ENCODE assay signal across 18 cellular contexts in the genomic region with DNA sequence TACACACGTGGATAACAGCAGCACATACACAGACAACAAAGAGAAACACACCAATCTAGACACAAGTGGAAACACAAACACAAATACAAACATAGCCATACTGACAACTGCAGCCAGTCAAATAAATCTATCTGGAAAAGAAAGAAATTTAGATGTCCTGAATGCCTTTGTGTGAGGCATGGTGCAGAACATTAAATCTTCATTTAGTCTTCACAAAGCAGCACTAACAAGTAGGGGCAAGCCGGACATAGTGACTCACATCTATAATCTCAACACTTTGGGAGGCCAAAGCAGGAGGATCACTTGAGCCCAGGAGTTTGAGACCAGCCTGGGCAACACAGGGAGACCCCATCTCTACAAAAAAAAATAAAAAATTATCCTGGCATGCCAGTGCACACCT. TPM values are rescaled to one million over a fixed set of nuclear protein-coding genes. Genes with fewer than 3 reads are reported as not detected.
DNase-seq lines count a peak whose midpoint lies in the region; ATAC-seq, FAIRE-seq and TF ChIP-seq lines count a peak whose summit lies in the region.
"Had no signal": no experiment of that assay in that cellular context is flagged by ENCODE, and none has a peak within 500 bp of the region (broad histone marks: within the 10 kb centered on the region; RNA-seq: fewer than 3 reads in every experiment).

No MANE protein-coding gene starts in this region.

- no peak overlapping the region for H3K27ac ChIP-seq in breast epithelium
- H3K27ac ChIP-seq in keratinocyte (ENCODE audit: control insufficient read depth, insufficient read depth, low read length): no peak overlapping the region
- H3K27ac ChIP-seq: 22Rv1, BLaER1 had no signal

- peak overlapping the region; percentile 21 for H3K27ac Mint-ChIP-seq in MCF 10A (ENCODE audit: low read depth, unreplicated experiment)
- H3K27ac Mint-ChIP-seq in stimulated activated naive CD8-positive, alpha-beta T cell treated with anti-CD3 and anti-CD28 coated beads, Interleukin-15, amount 100 ng/mL, for 72 hours: no peak overlapping the region
- H3K27ac Mint-ChIP-seq: CD14-positive monocyte, HFFc6 had no signal

- intact Hi-C loops in MCF 10A (cut with micrococcal nuclease): no loop called here
- intact Hi-C loops in breast epithelium (cut with DNase I; ENCODE audit: low total_unique reads): no loop called here

- H3K9me3 Mint-ChIP-seq in MCF 10A (ENCODE audit: unreplicated experiment): no peaks in the 10 kb centered on the region
- no peaks in the 10 kb centered on the region for H3K9me3 Mint-ChIP-seq in stimulated activated naive CD8-positive, alpha-beta T cell treated with anti-CD3 and anti-CD28 coated beads, Interleukin-15, amount 100 ng/mL, for 72 hours
- H3K9me3 Mint-ChIP-seq: CD14-positive monocyte; CD4-positive, alpha-beta memory T cell; HFFc6 had no signal

- FAIRE-seq in bronchial epithelial cell (lab: Jason Lieb, UNC) (peak; percentile 81), keratinocyte (lab: Jason Lieb, UNC) (no peak)
- FAIRE-seq: H54 had no signal

- no peak for ATAC-seq in stimulated activated naive CD8-positive, alpha-beta T cell treated with anti-CD3 and anti-CD28 coated beads, Interleukin-15, amount 100 ng/mL, for 72 hours
- ATAC-seq in SK-N-SH treated with all-trans-retinoic acid at 6 μM for 48 hours: no peak

- H3K27me3 Mint-ChIP-seq in MCF 10A (ENCODE audit: insufficient read depth, unreplicated experiment): peaks cover 27% of the 10 kb centered on the region
- H3K27me3 Mint-ChIP-seq in stimulated activated naive CD8-positive, alpha-beta T cell treated with anti-CD3 and anti-CD28 coated beads, Interleukin-15, amount 100 ng/mL, for 72 hours: peaks cover 33% of the 10 kb centered on the region

- H3K79me2 ChIP-seq in keratinocyte (ENCODE audit: control insufficient read depth, insufficient read depth, low read length): no peaks in the 10 kb centered on the region

- H3K27me3 ChIP-seq in breast epithelium (no peaks in the 10 kb centered on the region), bronchial epithelial cell (ENCODE audit: control insufficient read depth, insufficient read depth, low read length) (no peaks in the 10 kb centered on the region), keratinocyte (ENCODE audit: control insufficient read depth, extremely low read depth, insufficient read depth, low read length) (peaks cover 5% of the 10 kb centered on the region)
- H3K27me3 ChIP-seq: BLaER1 had no signal

- H3K4me1 Mint-ChIP-seq in MCF 10A (ENCODE audit: insufficient read depth, unreplicated experiment): peaks cover 8% of the 10 kb centered on the region
- H3K4me1 Mint-ChIP-seq in stimulated activated naive CD8-positive, alpha-beta T cell treated with anti-CD3 and anti-CD28 coated beads, Interleukin-15, amount 100 ng/mL, for 72 hours: no peaks in the 10 kb centered on the region
- H3K4me1 Mint-ChIP-seq: CD4-positive, alpha-beta memory T cell had no signal

- DNase-seq in MCF 10A (ENCODE audit: unreplicated experiment): no peak
- no peak for DNase-seq in breast epithelium (ENCODE audit: low spot score in 2 of 2)
- DNase-seq in bronchial epithelial cell (ENCODE audit: low read depth): peak; percentile 45
- DNase-seq in keratinocyte (ENCODE audit: low read depth, low spot score): no peak
- DNase-seq in stimulated activated naive CD8-positive, alpha-beta T cell treated with anti-CD3 and anti-CD28 coated beads, Interleukin-15, amount 100 ng/mL, for 72 hours: no peak
- no peak for DNase-seq in HPDE6-E6E7 (ENCODE audit: extremely low spot score)
- DNase-seq: CD4-positive, alpha-beta memory T cell; DMS153; DMS79; GF-D8; HCEC 1CT; HFFc6 had no signal

- H3K9me3 ChIP-seq in breast epithelium: no peaks in the 10 kb centered on the region
- H3K9me3 ChIP-seq in keratinocyte (ENCODE audit: control insufficient read depth, low read depth, low read length): no peaks in the 10 kb centered on the region
- H3K9me3 ChIP-seq: BLaER1 had no signal

- POLR2A ChIA-PET in MCF 10A (lab: Yijun Ruan, JAX): interaction anchor here (0.7 kb wide), 1 partner anchor 282 kb away, joined by 3 read pairs; no protein-coding TSS in a partner anchor

- no peaks in the 10 kb centered on the region for H3K9me1 ChIP-seq in keratinocyte (ENCODE audit: control insufficient read depth, extremely low read depth, insufficient read depth, low read length)

- H3K4me2 ChIP-seq in keratinocyte (ENCODE audit: control insufficient read depth, extremely low read depth, insufficient read depth, low read depth, low read length): peak overlapping the region; percentile 4
- H3K4me2 ChIP-seq: BLaER1 had no signal

- TF ChIP-seq POLR2A in breast epithelium (IDR thresholded peaks at IDR 0.05): no peak

- no peaks in the 10 kb centered on the region for H3K36me3 Mint-ChIP-seq in MCF 10A (ENCODE audit: insufficient read depth, unreplicated experiment)
- H3K36me3 Mint-ChIP-seq: CD14-positive monocyte; CD4-positive, alpha-beta memory T cell had no signal

- H3K4me3 ChIP-seq in breast epithelium (no peak overlapping the region), bronchial epithelial cell (ENCODE audit: low read depth, low read length) (no peak overlapping the region), keratinocyte (ENCODE audit: control insufficient read depth in 2 of 3, extremely low read depth in 1 of 3, insufficient read depth in 2 of 3, low read depth in 1 of 3, low read length in 3 of 3) (no peak overlapping the region)
- H3K4me3 ChIP-seq: BLaER1 had no signal

- no peaks in the 10 kb centered on the region for H4K20me1 ChIP-seq in keratinocyte (ENCODE audit: control insufficient read depth, extremely low read depth, insufficient read depth, low read length)
- H4K20me1 ChIP-seq: BLaER1 had no signal

- no peak overlapping the region for H2AFZ ChIP-seq in keratinocyte (ENCODE audit: control insufficient read depth, low read length)

- dilution Hi-C loops in keratinocyte (cut with MboI; ENCODE audit: extremely low pct_ligation_motif_present, low sequenced_read_pairs): no loop called here

- H3K4me3 Mint-ChIP-seq in MCF 10A (ENCODE audit: unreplicated experiment): no peak overlapping the region
- H3K4me3 Mint-ChIP-seq in stimulated activated naive CD8-positive, alpha-beta T cell treated with anti-CD3 and anti-CD28 coated beads, Interleukin-15, amount 100 ng/mL, for 72 hours: no peak overlapping the region
- H3K4me3 Mint-ChIP-seq: CD14-positive monocyte; CD4-positive, alpha-beta memory T cell; HFFc6 had no signal

- no peaks in the 10 kb centered on the region for H3K4me1 ChIP-seq in breast epithelium
- H3K4me1 ChIP-seq in keratinocyte (ENCODE audit: control insufficient read depth, extremely low read depth, insufficient read depth, low read length): peaks cover 7% of the 10 kb centered on the region
- H3K4me1 ChIP-seq: BLaER1 had no signal

- BruUV-seq in MCF 10A (replicated peaks; lab: Mats Ljungman, UMichigan): no TSS peak

- no peak for TF ChIP-seq CTCF in MCF 10A (IDR thresholded peaks at IDR 0.05; ENCODE audit: unreplicated experiment)
- no peak for TF ChIP-seq CTCF in breast epithelium (IDR thresholded peaks at IDR 0.05)
- TF ChIP-seq CTCF in bronchial epithelial cell (IDR thresholded peaks at IDR 0.05; ENCODE audit: insufficient read depth, low read length, severe bottlenecking): no peak
- TF ChIP-seq CTCF in keratinocyte (optimal IDR thresholded peaks at IDR 0.05 in 1 of 3, IDR thresholded peaks at IDR 0.05 in 1 of 3, conservative IDR thresholded peaks at IDR 0.05 in 1 of 3; ENCODE audit: extremely low read depth in 1 of 3, insufficient read depth in 2 of 3, low read length in 3 of 3): no peak

- CTCF ChIA-PET in MCF 10A (lab: Yijun Ruan, JAX): no interaction called here

- H3K36me3 ChIP-seq in breast epithelium (no peaks in the 10 kb centered on the region), bronchial epithelial cell (ENCODE audit: control insufficient read depth, insufficient read depth, low read length) (no peaks in the 10 kb centered on the region), keratinocyte (ENCODE audit: control insufficient read depth in 2 of 2, extremely low read depth in 1 of 2, insufficient read depth in 2 of 2, low read length in 2 of 2) (no peaks in the 10 kb centered on the region)
- H3K36me3 ChIP-seq: BLaER1 had no signal

- no peak overlapping the region for H3K9ac ChIP-seq in keratinocyte (ENCODE audit: control insufficient read depth, extremely low read depth, insufficient read depth, low read length)
- H3K9ac ChIP-seq: BLaER1 had no signal

TF ChIP-seq in SK-N-SH treated with all-trans-retinoic acid at 6 μM for 48 hours, 23 proteins besides CTCF, POLR2A, EP300 and RAD21 (continues in another document):
- TF ChIP-seq ZFP3 (CRISPR knock-in tag; IDR thresholded peaks at IDR 0.05): no peak
- no peak for TF ChIP-seq SNAI2 (CRISPR knock-in tag; IDR thresholded peaks at IDR 0.05)
- TF ChIP-seq ZNF8 (CRISPR knock-in tag; IDR thresholded peaks at IDR 0.05): no peak
- no peak for TF ChIP-seq TOX (CRISPR knock-in tag; IDR thresholded peaks at IDR 0.05; ENCODE audit: borderline replicate concordance)
- TF ChIP-seq ESRRG (CRISPR knock-in tag; IDR thresholded peaks at IDR 0.05): no peak
- no peak for TF ChIP-seq ZC3H10 (CRISPR knock-in tag; IDR thresholded peaks at IDR 0.05)
- TF ChIP-seq GLIS3 (CRISPR knock-in tag; IDR thresholded peaks at IDR 0.05): no peak
- TF ChIP-seq PPARA (CRISPR knock-in tag; IDR thresholded peaks at IDR 0.05; ENCODE audit: borderline replicate concordance): no peak
- no peak for TF ChIP-seq ZNF70 (CRISPR knock-in tag; IDR thresholded peaks at IDR 0.05)
- no peak for TF ChIP-seq OSR1 (CRISPR knock-in tag; IDR thresholded peaks at IDR 0.05)

RNA-seq across cellular contexts. Expression of a gene that starts 11.7 kb away (rescaled TPM):
- total RNA-seq in MCF 10A (2022) (0.09 and 0.39 TPM in 2 replicates), breast epithelium (not detected), bronchial epithelial cell (not detected in 2 replicates)
- polyA plus RNA-seq in keratinocyte: not detected in 3 replicates
- not detected for polyA plus RNA-seq in keratinocyte (2011; ENCODE audit: low read depth)
- polyA plus RNA-seq in keratinocyte (2011; cell fraction: cytosol; rRNA removed): not detected in 2 replicates
- polyA plus RNA-seq in keratinocyte (2011; cell fraction: nucleus; rRNA removed): 0.05 TPM in 1 of 2 replicates, not detected in the other
- 0.15 and 1.0 TPM in 2 replicates for polyA plus RNA-seq in keratinocyte (2012; ENCODE audit: low replicate concordance)
- not detected in 3 replicates for polyA minus RNA-seq in keratinocyte
- not detected for polyA minus RNA-seq in keratinocyte (2011; cell fraction: cytosol; rRNA and poly(A)+ RNA removed)
- not detected in 2 replicates for polyA minus RNA-seq in keratinocyte (2011; cell fraction: nucleus; rRNA and poly(A)+ RNA removed)
- total RNA-seq: CD4-positive, alpha-beta memory T cell; HFFc6 had no signal
- polyA plus RNA-seq: AG04450, CD14-positive monocyte had no signal

RNA-seq across cellular contexts. Expression of a gene that starts 51.5 kb away (rescaled TPM):
- total RNA-seq in MCF 10A (2022) (35.6 and 42.8 TPM in 2 replicates), breast epithelium (10 to 100 TPM; 37.0 to 46.4 (median 43.2) TPM), bronchial epithelial cell (11.8 and 19.2 TPM in 2 replicates)
- 3.8 to 12.2 TPM (median 7.6 TPM) in 3 replicates for polyA plus RNA-seq in keratinocyte
- 3.0 TPM for polyA plus RNA-seq in keratinocyte (2011; ENCODE audit: low read depth)
- 3.3 and 7.3 TPM in 2 replicates for polyA plus RNA-seq in keratinocyte (2011; cell fraction: cytosol; rRNA removed)
- 4.3 TPM in 2 replicates for polyA plus RNA-seq in keratinocyte (2011; cell fraction: nucleus; rRNA removed)
- polyA plus RNA-seq in keratinocyte (2012; ENCODE audit: low replicate concordance): 2.0 and 6.6 TPM in 2 replicates
- polyA minus RNA-seq in keratinocyte: 1.8 to 7.1 TPM (median 2.9 TPM) in 3 replicates
- 11.7 TPM for polyA minus RNA-seq in keratinocyte (2011; cell fraction: cytosol; rRNA and poly(A)+ RNA removed)
- 3.3 and 7.1 TPM in 2 replicates for polyA minus RNA-seq in keratinocyte (2011; cell fraction: nucleus; rRNA and poly(A)+ RNA removed)
